9 cellular contexts compared by ENCODE assay signal in genomic region chr5:54610197-54610898, GRCh38.
DNase-seq lines count a peak whose midpoint lies in the region; ATAC-seq and TF ChIP-seq lines count a peak whose summit lies in the region.
"Had no signal": no experiment of that assay in that cellular context is flagged by ENCODE, and none has a peak within 500 bp of the region (broad histone marks: within the 10 kb centered on the region; RNA-seq: fewer than 3 reads in every experiment).

No MANE protein-coding gene starts in this region.

- TF ChIP-seq CTCF in GM13976 (IDR thresholded peaks at IDR 0.05; ENCODE audit: borderline replicate concordance, control extremely low read depth, extremely low read depth, insufficient read depth, missing control alignments), result no peak

- peak overlapping the region; percentile 45 for H3K4me3 Mint-ChIP-seq in activated naive CD4-positive, alpha-beta T cell treated with anti-CD3 and anti-CD28 coated beads, Interleukin-2, amount 10 ng/mL, durations not matched to agents 7 days and 5 days
- peak overlapping the region; percentile 11 to 53 for H3K4me3 Mint-ChIP-seq in stimulated activated naive CD8-positive, alpha-beta T cell treated with anti-CD3 and anti-CD28 coated beads, Interleukin-15, amount 100 ng/mL, for 72 hours

- H3K4me1 Mint-ChIP-seq in activated naive CD4-positive, alpha-beta T cell treated with anti-CD3 and anti-CD28 coated beads, Interleukin-2, amount 10 ng/mL, durations not matched to agents 7 days and 5 days, result peaks cover 35% of the 10 kb centered on the region
- peaks cover 25% of the 10 kb centered on the region for H3K4me1 Mint-ChIP-seq in stimulated activated naive CD8-positive, alpha-beta T cell treated with anti-CD3 and anti-CD28 coated beads, Interleukin-15, amount 100 ng/mL, for 72 hours

- H3K36me3 Mint-ChIP-seq in activated naive CD4-positive, alpha-beta T cell treated with anti-CD3 and anti-CD28 coated beads, Interleukin-2, amount 10 ng/mL, durations not matched to agents 7 days and 5 days, result peaks cover 18% of the 10 kb centered on the region

- H3K9me3 Mint-ChIP-seq in activated naive CD4-positive, alpha-beta T cell treated with anti-CD3 and anti-CD28 coated beads, Interleukin-2, amount 10 ng/mL, durations not matched to agents 7 days and 5 days, result peaks cover 29% of the 10 kb centered on the region
- peaks cover 8 to 11% of the 10 kb centered on the region in 2 donors for H3K9me3 Mint-ChIP-seq in stimulated activated naive CD8-positive, alpha-beta T cell treated with anti-CD3 and anti-CD28 coated beads, Interleukin-15, amount 100 ng/mL, for 72 hours

- CTCF ChIA-PET in activated naive CD4-positive, alpha-beta T cell treated with anti-CD3 and anti-CD28 coated beads, Interleukin-2, amount 10 ng/mL, durations not matched to agents 7 days and 5 days (lab: Charles Lee), result interaction anchor here (0.9 to 1.9 kb wide), 5 partner anchors 61 to 258 kb away, joined by 3 to 14 read pairs (median 4); partner anchors contain the start of gene SNX18

- peak; percentile 41 for DNase-seq in GM13976 (ENCODE audit: low spot score)
- peak; percentile 60 for DNase-seq in activated naive CD4-positive, alpha-beta T cell treated with anti-CD3 and anti-CD28 coated beads, Interleukin-2, amount 10 ng/mL, durations not matched to agents 7 days and 5 days
- peak; percentile 47 to 48 for DNase-seq in stimulated activated naive CD8-positive, alpha-beta T cell treated with anti-CD3 and anti-CD28 coated beads, Interleukin-15, amount 100 ng/mL, for 72 hours
- DNase-seq in DMS53 treated with DMSO at 0.1 percent for 48 hours (lab: John Stamatoyannopoulos, UW; ENCODE audit: unreplicated experiment), result no peak
- DNase-seq in NCI-H2171 (lab: John Stamatoyannopoulos, UW), result no peak
- no peak for DNase-seq in cortex of kidney (lab: John Stamatoyannopoulos, UW)

- ATAC-seq in GM21360 (IDR thresholded peaks at IDR 0.05; ENCODE audit: unreplicated experiment) (peak; percentile 94), HG03521 (IDR thresholded peaks at IDR 0.05; ENCODE audit: unreplicated experiment) (peak; percentile 95)
- peak; percentile 96 for ATAC-seq in stimulated activated naive CD8-positive, alpha-beta T cell treated with anti-CD3 and anti-CD28 coated beads, Interleukin-15, amount 100 ng/mL, for 72 hours
- ATAC-seq: foreskin keratinocyte had no signal

- peaks cover 4% of the 10 kb centered on the region for H3K27me3 Mint-ChIP-seq in activated naive CD4-positive, alpha-beta T cell treated with anti-CD3 and anti-CD28 coated beads, Interleukin-2, amount 10 ng/mL, durations not matched to agents 7 days and 5 days
- no peaks in the 10 kb centered on the region for H3K27me3 Mint-ChIP-seq in stimulated activated naive CD8-positive, alpha-beta T cell treated with anti-CD3 and anti-CD28 coated beads, Interleukin-15, amount 100 ng/mL, for 72 hours

- in situ Hi-C loops in GM13976 (cut with MboI; ENCODE audit: low sequenced_read_pairs, unreplicated experiment), result no loop called here

- H3K27ac Mint-ChIP-seq in activated naive CD4-positive, alpha-beta T cell treated with anti-CD3 and anti-CD28 coated beads, Interleukin-2, amount 10 ng/mL, durations not matched to agents 7 days and 5 days, result peak overlapping the region; percentile 94
- peak overlapping the region; percentile 82 to 94 for H3K27ac Mint-ChIP-seq in stimulated activated naive CD8-positive, alpha-beta T cell treated with anti-CD3 and anti-CD28 coated beads, Interleukin-15, amount 100 ng/mL, for 72 hours

Comparison
In these comparisons a context has a peak if more than half of its experiments do, and no peak if none do; other contexts are left out.
1. DNase-seq: peak in GM13976 (single experiment), activated naive CD4-positive, alpha-beta T cell treated with anti-CD3 and anti-CD28 coated beads, Interleukin-2, amount 10 ng/mL, durations not matched to agents 7 days and 5 days (single experiment) and stimulated activated naive CD8-positive, alpha-beta T cell treated with anti-CD3 and anti-CD28 coated beads, Interleukin-15, amount 100 ng/mL, for 72 hours (2 of 2); none in DMS53 treated with DMSO at 0.1 percent for 48 hours (single experiment), NCI-H2171 (single experiment) and cortex of kidney (single experiment).
2. Peak in every context shown above with its lines, with median percentiles within 50 percentile points of each other: ATAC-seq.